ENCODE assay signal across 10 cellular contexts in genomic region chr12:100539209-100539608, GRCh38. TPM values are rescaled to one million over a fixed set of nuclear protein-coding genes. Genes with fewer than 3 reads are reported as not detected.
DNase-seq lines count a peak whose midpoint lies in the region; ATAC-seq and TF ChIP-seq lines count a peak whose summit lies in the region.
"Had no signal": no experiment of that assay in that cellular context is flagged by ENCODE, and none has a peak within 500 bp of the region (broad histone marks: within the 10 kb centered on the region; RNA-seq: fewer than 3 reads in every experiment).

No MANE protein-coding gene starts in this region.

- H3K9me3 Mint-ChIP-seq in endodermal cell: no peaks in the 10 kb centered on the region

- no peak overlapping the region for H3K27ac Mint-ChIP-seq in endodermal cell
- H3K27ac Mint-ChIP-seq: CD4-positive, alpha-beta T cell had no signal

- intact Hi-C loops in right cardiac atrium (cut with DNase I) (no loop called here), cardiac septum (cut with DNase I) (no loop called here)

- H3K4me3 ChIP-seq in right cardiac atrium (ENCODE audit: low read length): no peak overlapping the region
- no peak overlapping the region for H3K4me3 ChIP-seq in endodermal cell (ENCODE audit: low read length)

- H3K4me1 ChIP-seq in right cardiac atrium (ENCODE audit: control insufficient read depth, insufficient read depth, low read length) (no peaks in the 10 kb centered on the region), endodermal cell (ENCODE audit: control insufficient read depth, insufficient read depth, low read length) (no peaks in the 10 kb centered on the region)

- H3K27me3 ChIP-seq in right cardiac atrium (ENCODE audit: control insufficient read depth, insufficient read depth) (no peaks in the 10 kb centered on the region), endodermal cell (ENCODE audit: control insufficient read depth, insufficient read depth, low read length, poor library complexity, severe bottlenecking) (no peaks in the 10 kb centered on the region)

- WGBS in right cardiac atrium: 29% methylated on average over 2 of the region's 2 CpGs
- 34 to 40% methylated on average over 2 of the region's 2 CpGs for WGBS in endodermal cell (ENCODE audit: insufficient coverage in 1 of 2, insufficient read length in 1 of 2), 2 experiments

- no peaks in the 10 kb centered on the region for H3K36me3 Mint-ChIP-seq in endodermal cell (ENCODE audit: low read depth)

- H3K9me3 ChIP-seq in right cardiac atrium (ENCODE audit: control insufficient read depth, low read length) (no peaks in the 10 kb centered on the region), endodermal cell (ENCODE audit: control insufficient read depth, low read length) (no peaks in the 10 kb centered on the region)

- H3K27ac ChIP-seq in right cardiac atrium (ENCODE audit: low read length) (no peak overlapping the region), endodermal cell (ENCODE audit: low read depth, low read length) (no peak overlapping the region)

- H3K36me3 ChIP-seq in endodermal cell (ENCODE audit: control insufficient read depth, insufficient read depth, low read length): no peaks in the 10 kb centered on the region

- ATAC-seq in right cardiac atrium: no peak

- no peak for TF ChIP-seq CTCF in endodermal cell (conservative IDR thresholded peaks at IDR 0.05)

- no peaks in the 10 kb centered on the region for H3K4me1 Mint-ChIP-seq in endodermal cell

- no peak overlapping the region for H3K4me3 Mint-ChIP-seq in endodermal cell
- H3K4me3 Mint-ChIP-seq: CD4-positive, alpha-beta T cell had no signal

- no peaks in the 10 kb centered on the region for H3K27me3 Mint-ChIP-seq in endodermal cell (ENCODE audit: insufficient read depth)

- no peak overlapping the region for H3K9ac ChIP-seq in endodermal cell (ENCODE audit: extremely low read depth, low read length, poor library complexity, severe bottlenecking)

- DNase-seq in right cardiac atrium (peak in 2 of 3 donors; percentile 38 to 75), cardiac septum (ENCODE audit: low spot score) (no peak), endodermal cell (peak; percentile 90), NCI-H2081 treated with DMSO at 0.1 percent for 48 hours (lab: John Stamatoyannopoulos, UW) (no peak), NCI-H2107 (lab: John Stamatoyannopoulos, UW) (no peak)
- DNase-seq in stimulated activated CD8-positive, alpha-beta memory T cell treated with anti-CD3 and anti-CD28 coated beads, Interleukin-4, amount 100 ng/mL, for 48 hours: peak; percentile 33
- no peak for DNase-seq in activated CD4-positive, CD25-positive, alpha-beta regulatory T cell treated with anti-CD3 and anti-CD28 coated beads, Interleukin-2, amount 50 U/mL, for 72 hours
- DNase-seq: CD4-positive, alpha-beta T cell; NCI-H526 had no signal

TF ChIP-seq in PFSK-1, 5 proteins besides CTCF, POLR2A, EP300 and RAD21:
- TF ChIP-seq SIN3A (IDR thresholded peaks at IDR 0.05; ENCODE audit: borderline replicate concordance, insufficient read depth, low read length) (0 out of 2 replicates have a peak, but pooled peaks have one; percentile 20), TAF1 (IDR thresholded peaks at IDR 0.05; ENCODE audit: borderline replicate concordance, insufficient read depth, low read length) (no peak), REST (IDR thresholded peaks at IDR 0.05; ENCODE audit: insufficient read depth in 1 of 2, low read depth in 2 of 2, low read length in 2 of 2) (peak; percentile 88 to 99), FOXP2 (optimal IDR thresholded peaks at IDR 0.05; ENCODE audit: borderline replicate concordance, extremely low read depth, extremely low read length, insufficient read depth) (no peak), POLR2AphosphoS5 (IDR thresholded peaks at IDR 0.05; ENCODE audit: low read depth, low read length) (no peak)

RNA-seq across cellular contexts. Expression of gene GAS2L3, which starts 34.3 kb away (rescaled TPM):
- total RNA-seq in right cardiac atrium (1 to 10 TPM; 3.0 to 3.7 (median 3.3) TPM), cardiac septum (2.8 TPM), endodermal cell (10 to 100 TPM; 13.5 to 26.8 TPM)
- 1.4 TPM for polyA plus RNA-seq in right cardiac atrium
- polyA plus RNA-seq in PFSK-1 (2012; ENCODE audit: insufficient read length, low read depth): 3.3 TPM
- polyA plus RNA-seq in endodermal cell (2013, experiment 1 of 2): 36.4 TPM
- polyA plus RNA-seq in endodermal cell (2013, experiment 2 of 2): 42.0 TPM

Comparison
In these comparisons a context has a peak if more than half of its experiments do, and no peak if none do; other contexts are left out.
1. DNase-seq: peak in right cardiac atrium (2 of 3), endodermal cell (single experiment) and stimulated activated CD8-positive, alpha-beta memory T cell treated with anti-CD3 and anti-CD28 coated beads, Interleukin-4, amount 100 ng/mL, for 48 hours (single experiment); none in cardiac septum (single experiment), NCI-H2081 treated with DMSO at 0.1 percent for 48 hours (single experiment), NCI-H2107 (single experiment) and activated CD4-positive, CD25-positive, alpha-beta regulatory T cell treated with anti-CD3 and anti-CD28 coated beads, Interleukin-2, amount 50 U/mL, for 72 hours (single experiment).